ENCODE assay signal across 20 cellular contexts in the genomic region with DNA sequence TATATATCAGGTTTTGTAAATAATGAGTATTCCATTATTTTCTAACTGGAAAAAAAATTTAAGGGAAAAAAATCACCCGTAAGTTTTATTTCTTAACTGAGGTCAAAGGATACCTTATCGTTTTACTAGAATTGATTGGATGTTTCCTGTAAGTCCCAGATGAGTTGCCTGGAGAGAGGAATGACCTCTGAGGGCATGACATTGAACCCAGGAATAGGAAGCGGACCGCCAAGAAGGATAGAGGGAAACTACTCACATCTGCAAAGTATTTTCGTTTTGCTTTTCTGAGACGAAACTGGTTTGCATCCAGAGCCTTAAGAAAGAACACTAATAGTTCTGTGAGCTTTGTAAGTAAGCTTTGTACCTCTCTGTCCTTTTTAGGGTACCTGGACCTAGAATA. TPM values are rescaled to one million over a fixed set of nuclear protein-coding genes. Genes with fewer than 3 reads are reported as not detected.
DNase-seq lines count a peak whose midpoint lies in the region; ATAC-seq and TF ChIP-seq lines count a peak whose summit lies in the region.
"Had no signal": no experiment of that assay in that cellular context is flagged by ENCODE, and none has a peak within 500 bp of the region (broad histone marks: within the 10 kb centered on the region; RNA-seq: fewer than 3 reads in every experiment).

No MANE protein-coding gene starts in this region.

- H3K36me3 Mint-ChIP-seq in activated CD4-positive, alpha-beta T cell treated with anti-CD3 and anti-CD28 coated beads for 36 hours (ENCODE audit: low read depth) = peaks cover 6% of the 10 kb centered on the region
- peaks cover 9% of the 10 kb centered on the region for H3K36me3 Mint-ChIP-seq in stimulated activated effector memory CD8-positive, alpha-beta T cell treated with anti-CD3 and anti-CD28 coated beads, Interleukin-12 subunit alpha, Interleukin-12 subunit beta, amount 100 ng/mL, for 72 hours

- no peak for ATAC-seq in activated CD4-positive, alpha-beta T cell treated with anti-CD3 and anti-CD28 coated beads for 36 hours
- ATAC-seq in lower lobe of right lung = no peak
- ATAC-seq in stimulated activated effector memory CD8-positive, alpha-beta T cell treated with anti-CD3 and anti-CD28 coated beads, Interleukin-12 subunit alpha, Interleukin-12 subunit beta, amount 100 ng/mL, for 72 hours = no peak
- ATAC-seq in HG03439 (IDR thresholded peaks at IDR 0.05; ENCODE audit: unreplicated experiment) = no peak

- peaks cover 7% of the 10 kb centered on the region for H3K4me1 ChIP-seq in lower lobe of right lung
- H3K4me1 ChIP-seq: Caco-2, SJCRH30 had no signal

- H3K27me3 ChIP-seq in lower lobe of right lung (ENCODE audit: low read depth) = no peaks in the 10 kb centered on the region
- H3K27me3 ChIP-seq: SJCRH30 had no signal

- H3K27ac Mint-ChIP-seq in activated CD4-positive, alpha-beta T cell treated with anti-CD3 and anti-CD28 coated beads for 36 hours = peak overlapping the region; percentile 72
- peak overlapping the region; percentile 90 for H3K27ac Mint-ChIP-seq in stimulated activated effector memory CD8-positive, alpha-beta T cell treated with anti-CD3 and anti-CD28 coated beads, Interleukin-12 subunit alpha, Interleukin-12 subunit beta, amount 100 ng/mL, for 72 hours

- H3K4me3 ChIP-seq in choroid plexus epithelial cell (ENCODE audit: low read depth, low read length) (no peak overlapping the region), lower lobe of right lung (no peak overlapping the region)
- H3K4me3 ChIP-seq: GM23248, SJCRH30 had no signal

- H3K9me3 Mint-ChIP-seq in activated CD4-positive, alpha-beta T cell treated with anti-CD3 and anti-CD28 coated beads for 36 hours (ENCODE audit: low read depth) = no peaks in the 10 kb centered on the region
- no peaks in the 10 kb centered on the region for H3K9me3 Mint-ChIP-seq in stimulated activated effector memory CD8-positive, alpha-beta T cell treated with anti-CD3 and anti-CD28 coated beads, Interleukin-12 subunit alpha, Interleukin-12 subunit beta, amount 100 ng/mL, for 72 hours
- H3K9me3 Mint-ChIP-seq: CD4-positive, alpha-beta T cell had no signal

- H3K27ac ChIP-seq in lower lobe of right lung = peak overlapping the region; percentile 2
- H3K27ac ChIP-seq: 22Rv1, GM23248, SJCRH30 had no signal

- CTCF ChIA-PET in activated CD4-positive, alpha-beta T cell treated with anti-CD3 and anti-CD28 coated beads for 36 hours (lab: Charles Lee) = no interaction called here

- no peaks in the 10 kb centered on the region for H3K9me3 ChIP-seq in lower lobe of right lung
- H3K9me3 ChIP-seq: Caco-2, SJCRH30 had no signal

- POLR2A ChIA-PET in activated CD4-positive, alpha-beta T cell treated with anti-CD3 and anti-CD28 coated beads for 36 hours (lab: Charles Lee) = no interaction called here

- H3K4me3 Mint-ChIP-seq in activated CD4-positive, alpha-beta T cell treated with anti-CD3 and anti-CD28 coated beads for 36 hours = no peak overlapping the region
- peak overlapping the region; percentile 39 for H3K4me3 Mint-ChIP-seq in stimulated activated effector memory CD8-positive, alpha-beta T cell treated with anti-CD3 and anti-CD28 coated beads, Interleukin-12 subunit alpha, Interleukin-12 subunit beta, amount 100 ng/mL, for 72 hours
- H3K4me3 Mint-ChIP-seq: CD4-positive, alpha-beta T cell had no signal

- peaks cover 36% of the 10 kb centered on the region for H3K4me1 Mint-ChIP-seq in activated CD4-positive, alpha-beta T cell treated with anti-CD3 and anti-CD28 coated beads for 36 hours
- peaks cover 38% of the 10 kb centered on the region for H3K4me1 Mint-ChIP-seq in stimulated activated effector memory CD8-positive, alpha-beta T cell treated with anti-CD3 and anti-CD28 coated beads, Interleukin-12 subunit alpha, Interleukin-12 subunit beta, amount 100 ng/mL, for 72 hours

- peaks cover 4% of the 10 kb centered on the region for H3K36me3 ChIP-seq in lower lobe of right lung
- H3K36me3 ChIP-seq: SJCRH30 had no signal

- TF ChIP-seq CTCF in choroid plexus epithelial cell (conservative IDR thresholded peaks at IDR 0.05; ENCODE audit: low read depth, low read length) (no peak), lower lobe of right lung (IDR thresholded peaks at IDR 0.05) (no peak)

- intact Hi-C loops in activated CD4-positive, alpha-beta T cell treated with anti-CD3 and anti-CD28 coated beads for 36 hours (cut with DNase I, micrococcal nuclease) = no loop called here
- intact Hi-C loops in lower lobe of right lung (cut with DNase I) = no loop called here

- no peaks in the 10 kb centered on the region for H3K27me3 Mint-ChIP-seq in activated CD4-positive, alpha-beta T cell treated with anti-CD3 and anti-CD28 coated beads for 36 hours
- H3K27me3 Mint-ChIP-seq: CD4-positive, alpha-beta T cell had no signal

- no peak for DNase-seq in activated CD4-positive, alpha-beta T cell treated with anti-CD3 and anti-CD28 coated beads for 36 hours
- DNase-seq in activated CD4-positive, alpha-beta T cell treated with anti-CD3 and anti-CD28 coated beads, Interleukin-2, amount 50 U/mL, for 1 hour = no peak
- DNase-seq in choroid plexus epithelial cell (ENCODE audit: low read depth) (peak; percentile 17), lower lobe of right lung (no peak), mesenteric fat pad (ENCODE audit: low spot score) (no peak)
- DNase-seq in stimulated activated effector memory CD8-positive, alpha-beta T cell treated with anti-CD3 and anti-CD28 coated beads, Interleukin-12 subunit alpha, Interleukin-12 subunit beta, amount 100 ng/mL, for 72 hours (ENCODE audit: low spot score in 2 of 2) = no peak
- DNase-seq in stimulated activated naive CD4-positive, alpha-beta T cell treated with Interleukin-2 at 50 U/mL for 16 hours (lab: John Stamatoyannopoulos, UW) = no peak
- DNase-seq: AML-193; Caco-2; CD4-positive, alpha-beta T cell; DMS153; GDM1; GM23248; KBM-7; NCI-H1105 treated with DMSO at 0.1 percent for 48 hours; NCI-H1694 treated with DMSO at 0.1 percent for 48 hours; NCI-H526; SJCRH30 had no signal

RNA-seq across cellular contexts. Expression of a gene that starts 17.4 kb away (rescaled TPM):
- 10 to 100 TPM; 19.3 to 22.5 TPM for total RNA-seq in activated CD4-positive, alpha-beta T cell treated with anti-CD3 and anti-CD28 coated beads for 36 hours
- total RNA-seq in lower lobe of right lung (24.1 TPM), mesenteric fat pad (41.1 TPM)
